8 cellular contexts compared by ENCODE assay signal in the genomic region with DNA sequence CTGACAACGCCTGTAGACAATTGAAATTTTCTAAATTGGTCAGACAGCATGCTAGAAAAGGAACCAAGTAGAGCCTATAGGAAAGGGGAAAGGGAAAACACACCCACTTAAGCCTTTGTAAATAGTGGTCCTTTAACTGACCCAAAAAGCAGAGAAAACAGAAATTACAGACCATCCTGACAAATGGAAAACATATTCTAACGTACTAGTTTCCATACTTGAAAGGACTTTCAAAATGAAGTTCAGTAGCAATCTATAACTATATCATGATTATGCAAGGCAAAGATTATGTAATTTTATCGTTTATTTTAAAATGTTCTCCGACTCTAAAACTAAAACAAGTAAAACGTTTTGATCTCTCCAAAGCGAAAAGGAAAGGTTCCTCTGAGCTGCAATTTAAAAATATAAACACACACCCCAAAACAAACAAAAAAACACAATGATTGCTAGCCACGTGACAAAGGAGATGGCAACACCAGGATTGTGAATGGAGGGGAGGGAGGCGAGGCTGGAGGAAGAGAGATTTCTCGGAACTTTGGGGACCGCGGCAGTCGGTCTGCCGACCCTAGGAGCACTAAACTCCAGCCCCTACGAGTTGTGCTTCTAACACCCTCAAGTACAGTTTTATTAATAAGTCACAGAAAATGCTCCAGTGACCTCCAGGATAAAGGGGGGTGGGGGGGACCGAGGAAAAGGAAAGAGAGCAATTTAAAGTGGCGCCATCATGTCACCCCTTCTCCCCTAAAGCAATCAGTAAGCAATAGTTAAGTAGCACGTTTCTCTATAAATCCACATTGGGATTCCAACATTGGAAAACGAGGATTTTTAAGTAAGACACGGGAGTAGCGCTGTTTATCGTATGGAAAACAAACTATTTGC. TPM values are rescaled to one million over a fixed set of nuclear protein-coding genes. Genes with fewer than 3 reads are reported as not detected.
DNase-seq lines count a peak whose midpoint lies in the region; ATAC-seq, FAIRE-seq and TF ChIP-seq lines count a peak whose summit lies in the region.

No MANE protein-coding gene starts in this region.

- H3K36me3 Mint-ChIP-seq in CD4-positive, alpha-beta T cell (ENCODE audit: low read depth): peaks cover 35% of the 10 kb centered on the region
- H3K36me3 Mint-ChIP-seq in astrocyte (ENCODE audit: low read depth, unreplicated experiment): peaks cover 1% of the 10 kb centered on the region

- no peak for DNase-seq in CD4-positive, alpha-beta T cell
- DNase-seq in HAP-1 (ENCODE audit: low spot score in 2 of 2) (peak; percentile 39 to 62), NOMO-1 treated with DMSO at 0.1 percent for 48 hours (lab: John Stamatoyannopoulos, UW; ENCODE audit: unreplicated experiment) (peak; percentile 46), astrocyte (ENCODE audit: low read depth) (no peak), iPS-NIHi11 (ENCODE audit: low spot score) (peak; percentile 71), GM13976 (ENCODE audit: low spot score) (no peak)

- TF ChIP-seq CTCF in CD4-positive, alpha-beta T cell (IDR thresholded peaks at IDR 0.05): no peak
- TF ChIP-seq CTCF in astrocyte (IDR thresholded peaks at IDR 0.05; ENCODE audit: insufficient read depth, low read depth, low read length) (no peak), GM13976 (IDR thresholded peaks at IDR 0.05; ENCODE audit: borderline replicate concordance, control extremely low read depth, extremely low read depth, insufficient read depth, missing control alignments) (no peak)

- intact Hi-C loops in CD4-positive, alpha-beta T cell (cut with DNase I, micrococcal nuclease): loop anchor here (2.0 to 10.0 kb wide), 8 partner anchors 13 to 189 kb away; no protein-coding TSS in a partner anchor

- peaks cover 58% of the 10 kb centered on the region for H4K20me1 ChIP-seq in astrocyte (ENCODE audit: insufficient read depth, low read length)

- H3K9me3 ChIP-seq in CD4-positive, alpha-beta T cell (ENCODE audit: control insufficient read depth, low read length): no peaks in the 10 kb centered on the region
- H3K9me3 ChIP-seq in HAP-1 (no peaks in the 10 kb centered on the region), astrocyte (ENCODE audit: insufficient read depth, low read depth, low read length) (no peaks in the 10 kb centered on the region), skeletal muscle tissue (ENCODE audit: control insufficient read depth in 3 of 3, low read length in 3 of 3) (no peaks in the 10 kb centered on the region)

- H3K9me3 Mint-ChIP-seq in CD4-positive, alpha-beta T cell: no peaks in the 10 kb centered on the region
- H3K9me3 Mint-ChIP-seq in astrocyte (ENCODE audit: unreplicated experiment): no peaks in the 10 kb centered on the region

- FAIRE-seq in astrocyte (lab: Jason Lieb, UNC): no peak

- H3K9ac ChIP-seq in astrocyte (ENCODE audit: low read length) (peak overlapping the region; percentile 97), skeletal muscle tissue (ENCODE audit: low read depth in 1 of 3, low read length in 3 of 3) (peak overlapping the region; percentile 95 to 98 (median 95))

- no peaks in the 10 kb centered on the region for H3K27me3 ChIP-seq in CD4-positive, alpha-beta T cell (ENCODE audit: control insufficient read depth, insufficient read depth, low read length)
- no peaks in the 10 kb centered on the region for H3K27me3 ChIP-seq in HAP-1 (ENCODE audit: low read depth)
- H3K27me3 ChIP-seq in astrocyte (ENCODE audit: insufficient read depth, low read length): no peaks in the 10 kb centered on the region
- H3K27me3 ChIP-seq in skeletal muscle tissue (ENCODE audit: control insufficient read depth in 3 of 3, insufficient read depth in 3 of 3, low read length in 3 of 3): no peaks in the 10 kb centered on the region

- CTCF ChIA-PET in CD4-positive, alpha-beta T cell (lab: Charles Lee): interaction anchor here (3.0 kb wide), 1 partner anchor 20 kb away, joined by 58 read pairs; no protein-coding TSS in a partner anchor

- H3K27ac Mint-ChIP-seq in CD4-positive, alpha-beta T cell: peak overlapping the region; percentile 96
- H3K27ac Mint-ChIP-seq in astrocyte (ENCODE audit: unreplicated experiment): peak overlapping the region; percentile 97

- peak overlapping the region; percentile 90 for H3K27ac ChIP-seq in CD4-positive, alpha-beta T cell (ENCODE audit: low read depth, low read length)
- H3K27ac ChIP-seq in astrocyte (ENCODE audit: low read depth, low read length) (peak overlapping the region; percentile 92), skeletal muscle tissue (ENCODE audit: low read depth, low read length) (peak overlapping the region; percentile 96)

- H3K4me1 ChIP-seq in HAP-1 (peaks cover 27% of the 10 kb centered on the region), astrocyte (ENCODE audit: insufficient read depth, low read length) (peaks cover 9% of the 10 kb centered on the region), skeletal muscle tissue (ENCODE audit: control insufficient read depth in 3 of 3, insufficient read depth in 3 of 3, low read length in 3 of 3) (peaks cover 27 to 55% (median 49%) of the 10 kb centered on the region in 3 donors)

- H3K79me2 ChIP-seq in astrocyte (ENCODE audit: insufficient read depth, low read length): peaks cover 84% of the 10 kb centered on the region

- in situ Hi-C loops in HAP-1 (cut with MboI; ENCODE audit: low sequenced_read_pairs): no loop called here
- in situ Hi-C loops in GM13976 (cut with MboI; ENCODE audit: low sequenced_read_pairs, unreplicated experiment): no loop called here

- H2AFZ ChIP-seq in astrocyte (ENCODE audit: low read depth, low read length): no peak overlapping the region

- peak overlapping the region; percentile 84 for H3K4me2 ChIP-seq in astrocyte (ENCODE audit: low read length)

- peak overlapping the region; percentile 96 for H3K4me3 Mint-ChIP-seq in CD4-positive, alpha-beta T cell
- peak overlapping the region; percentile 99 for H3K4me3 Mint-ChIP-seq in astrocyte (ENCODE audit: unreplicated experiment)

- POLR2A ChIA-PET in CD4-positive, alpha-beta T cell (lab: Charles Lee): interaction anchor here (0.6 to 2.5 kb wide), 6 partner anchors 10 to 147 kb away, joined by 3 to 18 read pairs (median 12); no protein-coding TSS in a partner anchor

- H3K27me3 Mint-ChIP-seq in CD4-positive, alpha-beta T cell: no peaks in the 10 kb centered on the region
- H3K27me3 Mint-ChIP-seq in astrocyte (ENCODE audit: low read depth, unreplicated experiment): no peaks in the 10 kb centered on the region

- H3K36me3 ChIP-seq in HAP-1 (replicated peaks) (peaks cover 6% of the 10 kb centered on the region; the same call in 1 of the 2 replicates), astrocyte (ENCODE audit: insufficient read depth, low read length) (no peaks in the 10 kb centered on the region), skeletal muscle tissue (ENCODE audit: control insufficient read depth in 3 of 3, insufficient read depth in 3 of 3, low read length in 3 of 3) (no peaks in the 10 kb centered on the region)

- peaks cover 75% of the 10 kb centered on the region for H3K4me1 Mint-ChIP-seq in CD4-positive, alpha-beta T cell (ENCODE audit: low read depth)
- H3K4me1 Mint-ChIP-seq in astrocyte (ENCODE audit: low read depth, unreplicated experiment): peaks cover 42% of the 10 kb centered on the region

- ATAC-seq in CD4-positive, alpha-beta T cell (ENCODE audit: poor library complexity): no peak
- no peak for ATAC-seq in HG02970 (IDR thresholded peaks at IDR 0.05; ENCODE audit: low FRiP score, unreplicated experiment)

- H3K4me3 ChIP-seq in HAP-1: peak overlapping the region; percentile 78
- peak overlapping the region; percentile 93 for H3K4me3 ChIP-seq in astrocyte (ENCODE audit: insufficient read depth, low read depth, low read length)
- H3K4me3 ChIP-seq in skeletal muscle tissue (ENCODE audit: low read length in 3 of 3): peak overlapping the region; percentile 88 to 99 (median 95)

RNA-seq across cellular contexts. Expression of gene KANSL1, which starts 1.7 kb away (rescaled TPM):
- 100 to 1,000 TPM; 122 to 125 TPM for total RNA-seq in CD4-positive, alpha-beta T cell
- 97.1 and 99.8 TPM in 2 replicates for total RNA-seq in astrocyte
- total RNA-seq in skeletal muscle tissue: 94.5 TPM

Comparison
In these comparisons a context has a peak if more than half of its experiments do, and no peak if none do; other contexts are left out.
1. DNase-seq: peak in HAP-1 (2 of 2), NOMO-1 treated with DMSO at 0.1 percent for 48 hours (single experiment) and iPS-NIHi11 (single experiment); none in CD4-positive, alpha-beta T cell (0 of 10), astrocyte (single experiment) and GM13976 (single experiment).
2. Peak in every context shown above with its lines, with median percentiles within 50 percentile points of each other: H3K27ac ChIP-seq and H3K4me3 ChIP-seq.